24 cellular contexts compared by ENCODE assay signal in the genomic region with DNA sequence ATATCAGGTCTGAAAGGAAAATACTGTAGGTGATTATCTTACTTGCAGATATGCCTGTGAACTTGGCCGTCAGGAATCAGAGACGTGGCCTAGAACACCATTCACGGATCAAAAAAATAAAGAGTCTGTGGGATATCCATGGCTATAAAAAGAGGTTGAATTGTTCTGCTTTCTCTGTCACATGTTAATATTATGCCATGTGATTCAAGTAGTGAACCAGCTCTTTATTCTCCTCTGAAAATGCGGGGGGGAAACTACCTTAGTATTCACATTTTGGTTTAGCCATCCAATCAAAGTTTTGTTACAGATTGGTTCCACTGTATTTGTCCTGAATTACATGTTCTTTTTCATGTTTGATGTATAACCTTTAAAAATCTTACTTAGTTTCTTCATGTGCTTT.
"Had no signal": no experiment of that assay in that cellular context is flagged by ENCODE, and none has a peak within 500 bp of the region (broad histone marks: within the 10 kb centered on the region; RNA-seq: fewer than 3 reads in every experiment).

No MANE protein-coding gene starts in this region.

- ATAC-seq: activated CD4-positive, CD25-positive, alpha-beta regulatory T cell treated with anti-CD3 and anti-CD28 coated beads, Interleukin-2, amount 50 U/mL, for 24 hours; activated CD8-positive, alpha-beta T cell treated with anti-CD3 and anti-CD28 coated beads, Interleukin-2, amount 10 ng/mL, durations not matched to agents 7 days and 5 days; heart right ventricle; left ventricle myocardium superior; mucosa of descending colon; right lobe of liver had no signal

- DNase-seq: activated CD4-positive, alpha-beta T cell treated with anti-CD3 and anti-CD28 coated beads, Interleukin-2, amount 10 ng/mL, durations not matched to agents 7 days and 5 days; activated CD8-positive, alpha-beta T cell treated with anti-CD3 and anti-CD28 coated beads, Interleukin-2, amount 10 ng/mL, durations not matched to agents 7 days and 5 days; activated naive CD4-positive, alpha-beta T cell treated with anti-CD3 and anti-CD28 coated beads for 36 hours; activated T-cell treated with anti-CD3 and anti-CD28 coated beads, Interleukin-2, amount 50 U/mL, for 24 hours; adrenal gland; erythroblast; heart right ventricle; kidney glomerular epithelial cell; left ventricle myocardium superior; mucosa of descending colon; naive B cell; ovary; right lobe of liver; small intestine; stimulated activated CD4-positive, alpha-beta T cell treated with anti-CD3 and anti-CD28 coated beads, Interleukin-15, amount 100 ng/mL, for 24 hours; stimulated activated CD4-positive, alpha-beta T cell treated with anti-CD3 and anti-CD28 coated beads, Interleukin-2, amount 100 ng/mL, for 48 hours; T-helper 1 cell; T-helper 9 cell; testis had no signal

- H3K36me3 Mint-ChIP-seq: naive B cell, type B pancreatic cell had no signal

- H3K4me3 Mint-ChIP-seq: activated CD4-positive, alpha-beta T cell treated with anti-CD3 and anti-CD28 coated beads, Interleukin-2, amount 10 ng/mL, durations not matched to agents 7 days and 5 days; activated CD8-positive, alpha-beta T cell treated with anti-CD3 and anti-CD28 coated beads, Interleukin-2, amount 10 ng/mL, durations not matched to agents 7 days and 5 days; activated naive CD4-positive, alpha-beta T cell treated with anti-CD3 and anti-CD28 coated beads for 36 hours; activated T-cell treated with anti-CD3 and anti-CD28 coated beads, Interleukin-2, amount 50 U/mL, for 24 hours; memory B cell; stimulated activated naive CD8-positive, alpha-beta T cell treated with anti-CD3 and anti-CD28 coated beads, Interleukin-15, Interleukin-2, amounts not matched to agents 100 ng/mL and 50 ng/mL, for 24 hours; type B pancreatic cell had no signal

- H3K9me3 Mint-ChIP-seq: activated naive CD4-positive, alpha-beta T cell treated with anti-CD3 and anti-CD28 coated beads for 36 hours; activated T-cell treated with anti-CD3 and anti-CD28 coated beads, Interleukin-2, amount 50 U/mL, for 24 hours; activated T-helper 2 cell treated with anti-CD3 and anti-CD28 coated beads, Interferon-gamma antibody, Interleukin-2, Interleukin-4, amounts not matched to agents 10 μg/mL and 5 μg/mL and 100 μg/mL, durations not matched to agents 14 hours and 24 hours and 36 hours; memory B cell; naive B cell; stimulated activated naive CD8-positive, alpha-beta T cell treated with anti-CD3 and anti-CD28 coated beads, Interleukin-15, Interleukin-2, amounts not matched to agents 100 ng/mL and 50 ng/mL, for 24 hours; type B pancreatic cell had no signal

- H3K27me3 Mint-ChIP-seq: activated CD4-positive, alpha-beta T cell treated with anti-CD3 and anti-CD28 coated beads, Interleukin-2, amount 10 ng/mL, durations not matched to agents 7 days and 5 days; activated T-cell treated with anti-CD3 and anti-CD28 coated beads, Interleukin-2, amount 50 U/mL, for 24 hours; memory B cell; naive B cell; stimulated activated naive CD8-positive, alpha-beta T cell treated with anti-CD3 and anti-CD28 coated beads, Interleukin-15, Interleukin-2, amounts not matched to agents 100 ng/mL and 50 ng/mL, for 24 hours; type B pancreatic cell had no signal

- H3K4me3 ChIP-seq: adrenal gland, heart right ventricle, mucosa of descending colon, ovary, right lobe of liver, testis had no signal

- H3K27me3 ChIP-seq: adrenal gland, heart right ventricle, ovary, right lobe of liver, testis had no signal

- H3K9me3 ChIP-seq: adrenal gland, heart right ventricle, mucosa of descending colon, ovary, right lobe of liver, testis had no signal

- H3K27ac Mint-ChIP-seq: activated CD4-positive, alpha-beta T cell treated with anti-CD3 and anti-CD28 coated beads, Interleukin-2, amount 10 ng/mL, durations not matched to agents 7 days and 5 days; activated CD8-positive, alpha-beta T cell treated with anti-CD3 and anti-CD28 coated beads, Interleukin-2, amount 10 ng/mL, durations not matched to agents 7 days and 5 days; activated naive CD4-positive, alpha-beta T cell treated with anti-CD3 and anti-CD28 coated beads for 36 hours; activated T-cell treated with anti-CD3 and anti-CD28 coated beads, Interleukin-2, amount 50 U/mL, for 24 hours; activated T-helper 2 cell treated with anti-CD3 and anti-CD28 coated beads, Interferon-gamma antibody, Interleukin-2, Interleukin-4, amounts not matched to agents 10 μg/mL and 5 μg/mL and 100 μg/mL, durations not matched to agents 14 hours and 24 hours and 36 hours; stimulated activated naive CD8-positive, alpha-beta T cell treated with anti-CD3 and anti-CD28 coated beads, Interleukin-15, Interleukin-2, amounts not matched to agents 100 ng/mL and 50 ng/mL, for 24 hours; type B pancreatic cell had no signal

- H3K36me3 ChIP-seq: adrenal gland, heart right ventricle, ovary, right lobe of liver had no signal

- H3K27ac ChIP-seq: adrenal gland, ovary, right lobe of liver, testis had no signal
